Comparison of ENCODE assay signal across 17 cellular contexts in genomic region chr6:119672725-119673124, GRCh38.
"Had no signal": no experiment of that assay in that cellular context is flagged by ENCODE, and none has a peak within 500 bp of the region (broad histone marks: within the 10 kb centered on the region; RNA-seq: fewer than 3 reads in every experiment).

No MANE protein-coding gene starts in this region.

- FAIRE-seq: TTC549 had no signal

- H3K9me3 Mint-ChIP-seq: activated T-cell treated with anti-CD3 and anti-CD28 coated beads, Interleukin-2, amount 50 U/mL, for 4 hours; nephron progenitor cell; T-helper 1 cell treated with Interleukin-12 subunit alpha and Interleukin-12 subunit beta and Interleukin-4 antibody, amounts not matched to agents 30 μg/mL and 1 μg/mL, for 36 hours had no signal

- H3K36me3 Mint-ChIP-seq: activated naive CD8-positive, alpha-beta T cell had no signal

- H3K27me3 ChIP-seq: brain microvascular endothelial cell, ovary, stomach had no signal

- H3K36me3 ChIP-seq: brain microvascular endothelial cell, left ventricle myocardium inferior, ovary, stomach, thoracic aorta had no signal

- ATAC-seq: activated CD4-positive, CD25-positive, alpha-beta regulatory T cell treated with anti-CD3 and anti-CD28 coated beads, Interleukin-2, amount 50 U/mL, for 24 hours; activated CD8-positive, alpha-beta memory T cell treated with anti-CD3 and anti-CD28 coated beads, Interleukin-2, amount 10 ng/mL, durations not matched to agents 7 days and 5 days; activated T-cell treated with anti-CD3 and anti-CD28 coated beads, Interleukin-2, amount 50 U/mL, for 4 hours had no signal

- H3K27ac ChIP-seq: brain microvascular endothelial cell, left ventricle myocardium inferior, ovary, stomach, thoracic aorta had no signal

- H3K4me1 ChIP-seq: left ventricle myocardium inferior, stomach had no signal

- H3K4me3 Mint-ChIP-seq: activated CD8-positive, alpha-beta memory T cell treated with anti-CD3 and anti-CD28 coated beads, Interleukin-2, amount 10 ng/mL, durations not matched to agents 7 days and 5 days; activated naive CD8-positive, alpha-beta T cell; activated T-cell treated with anti-CD3 and anti-CD28 coated beads, Interleukin-2, amount 50 U/mL, for 4 hours; nephron progenitor cell; T-helper 1 cell treated with Interleukin-12 subunit alpha and Interleukin-12 subunit beta and Interleukin-4 antibody, amounts not matched to agents 30 μg/mL and 1 μg/mL, for 36 hours had no signal

- H3K9me3 ChIP-seq: left ventricle myocardium inferior, ovary, stomach, thoracic aorta had no signal

- H3K27ac Mint-ChIP-seq: activated CD8-positive, alpha-beta memory T cell treated with anti-CD3 and anti-CD28 coated beads, Interleukin-2, amount 10 ng/mL, durations not matched to agents 7 days and 5 days; activated naive CD8-positive, alpha-beta T cell; nephron progenitor cell; T-helper 1 cell treated with Interleukin-12 subunit alpha and Interleukin-12 subunit beta and Interleukin-4 antibody, amounts not matched to agents 30 μg/mL and 1 μg/mL, for 36 hours had no signal

- H3K4me3 ChIP-seq: left ventricle myocardium inferior, ovary, stomach, thoracic aorta had no signal

- DNase-seq: activated CD4-positive, alpha-beta T cell treated with anti-CD3 and anti-CD28 coated beads, Interleukin-2, amount 50 U/mL, for 48 hours; activated CD8-positive, alpha-beta memory T cell treated with anti-CD3 and anti-CD28 coated beads, Interleukin-2, amount 10 ng/mL, durations not matched to agents 7 days and 5 days; activated effector memory CD4-positive, alpha-beta T cell treated with anti-CD3 and anti-CD28 coated beads, Interleukin-2, amount 50 U/mL, for 16 hours; activated T-cell treated with anti-CD3 and anti-CD28 coated beads, Interleukin-2, amount 50 U/mL, for 4 hours; brain microvascular endothelial cell; erythroblast; hippocampal formation; left ventricle myocardium inferior; mesenchymal stem cell; nephron progenitor cell; ovary; stomach had no signal

- H3K27me3 Mint-ChIP-seq: activated naive CD8-positive, alpha-beta T cell had no signal
